21 cellular contexts compared by ENCODE assay signal in genomic region chr16:70744366-70744765, GRCh38. TPM values are rescaled to one million over a fixed set of nuclear protein-coding genes. Genes with fewer than 3 reads are reported as not detected.
DNase-seq lines count a peak whose midpoint lies in the region; ATAC-seq and TF ChIP-seq lines count a peak whose summit lies in the region.
"Had no signal": no experiment of that assay in that cellular context is flagged by ENCODE, and none has a peak within 500 bp of the region (broad histone marks: within the 10 kb centered on the region; RNA-seq: fewer than 3 reads in every experiment).

No MANE protein-coding gene starts in this region.

- ATAC-seq in right cardiac atrium (no peak), Right ventricle myocardium superior (ENCODE audit: poor library complexity) (no peak), right lobe of liver (no peak), gastrocnemius medialis (no peak), HG03432 (IDR thresholded peaks at IDR 0.05; ENCODE audit: unreplicated experiment) (no peak), HG03135 (IDR thresholded peaks at IDR 0.05; ENCODE audit: unreplicated experiment) (no peak)
- ATAC-seq: GM12878 had no signal

- H3K9me3 ChIP-seq in right cardiac atrium (ENCODE audit: control insufficient read depth, low read length) (no peaks in the 10 kb centered on the region), right lobe of liver (no peaks in the 10 kb centered on the region), gastrocnemius medialis (no peaks in the 10 kb centered on the region)

- H3K4me1 ChIP-seq in right cardiac atrium (ENCODE audit: control insufficient read depth, insufficient read depth, low read length) (peaks cover 13% of the 10 kb centered on the region), right lobe of liver (peaks cover 0 to 80% (median 40%) of the 10 kb centered on the region in 4 donors), gastrocnemius medialis (peaks cover 41 to 47% of the 10 kb centered on the region in 2 donors)

- DNase-seq in right cardiac atrium, result peak in 2 of 3 donors; percentile 49 to 54
- DNase-seq in Right ventricle myocardium superior, result no peak
- DNase-seq in right lobe of liver, result no peak
- no peak for DNase-seq in gastrocnemius medialis
- DNase-seq in SIG-M5 treated with dmso at 0.1 percent for 504 hours (lab: John Stamatoyannopoulos, UW; ENCODE audit: unreplicated experiment), result no peak
- DNase-seq: CD4-positive, alpha-beta memory T cell; COR-L47; GDM1; HCEC 1CT; Karpas-422; NCI-H1092; NCI-H1417 treated with DMSO at 0.1 percent for 48 hours; NCI-H1694 treated with DMSO at 0.1 percent for 48 hours; NCI-H2081; NCI-H2227 treated with DMSO at 0.1 percent for 48 hours; NCI-H526 treated with DMSO at 0.1 percent for 48 hours; PC-9; SHP77 had no signal

- H3K36me3 ChIP-seq in right lobe of liver (no peaks in the 10 kb centered on the region), gastrocnemius medialis (no peaks in the 10 kb centered on the region)

- H3K4me3 ChIP-seq in right cardiac atrium (ENCODE audit: low read length) (no peak overlapping the region), right lobe of liver (no peak overlapping the region), gastrocnemius medialis (no peak overlapping the region)
- H3K4me3 ChIP-seq: GM12878, PC-9 had no signal

- H3K27me3 ChIP-seq in right cardiac atrium (ENCODE audit: control insufficient read depth, insufficient read depth) (no peaks in the 10 kb centered on the region), right lobe of liver (no peaks in the 10 kb centered on the region), gastrocnemius medialis (no peaks in the 10 kb centered on the region)

- WGBS in right cardiac atrium, result 95% methylated on average over 9 of the region's 9 CpGs
- 40% methylated on average over 1 of the region's 9 CpGs for WGBS in right lobe of liver (ENCODE audit: insufficient coverage, low coverage, low lambda C conversion rate, missing lambda C conversion rate)

- H3K27ac ChIP-seq in right cardiac atrium (ENCODE audit: low read length) (no peak overlapping the region), right lobe of liver (peak overlapping the region in 2 of 3 donors; percentile 81 to 96), gastrocnemius medialis (peak overlapping the region in 3 of 4 donors; percentile 39 to 47 (median 46))
- H3K27ac ChIP-seq: PC-9 had no signal

- TF ChIP-seq POLR2A in right lobe of liver (IDR thresholded peaks at IDR 0.05) (no peak), gastrocnemius medialis (IDR thresholded peaks at IDR 0.05) (no peak)

- TF ChIP-seq CTCF in right lobe of liver (IDR thresholded peaks at IDR 0.05) (no peak), gastrocnemius medialis (IDR thresholded peaks at IDR 0.05 in 4 of 5, conservative IDR thresholded peaks at IDR 0.05 in 1 of 5) (no peak)

- intact Hi-C loops in right cardiac atrium (cut with DNase I) (no loop called here), Right ventricle myocardium superior (cut with DNase I) (no loop called here), right lobe of liver (cut with DNase I) (no loop called here), gastrocnemius medialis (cut with DNase I; ENCODE audit: low total_unique reads) (no loop called here)

- in situ Hi-C loops in gastrocnemius medialis (cut with MboI; ENCODE audit: low sequenced_read_pairs in 4 of 4), result no loop called here

RNA-seq across cellular contexts. Expression of gene VAC14, which starts 56.6 kb away (rescaled TPM):
- total RNA-seq in right cardiac atrium (10 to 100 TPM; 18.2 to 24.2 (median 23.0) TPM), Right ventricle myocardium superior (17.4 TPM), right lobe of liver (10 to 100 TPM; 14.3 to 40.2 (median 23.4) TPM), gastrocnemius medialis (10 to 100 TPM; 19.8 to 30.9 (median 27.0) TPM)
- 27.4 TPM for polyA plus RNA-seq in right cardiac atrium

RNA-seq across cellular contexts. Expression of gene MTSS2, which starts 58.5 kb away (rescaled TPM):
- total RNA-seq in right cardiac atrium (10 to 100 TPM; 60.4 to 71.2 (median 67.7) TPM), Right ventricle myocardium superior (74.1 TPM), right lobe of liver (100 to 1,000 TPM in 2 of 6 experiments, 10 to 100 TPM in 4; 28.5 to 117 (median 80.2) TPM), gastrocnemius medialis (100 to 1,000 TPM in 1 of 4 donors, 10 to 100 TPM in 3; 42.6 to 160 (median 93.9) TPM)
- 47.5 TPM for polyA plus RNA-seq in right cardiac atrium
- polyA plus RNA-seq: CD4-positive, alpha-beta memory T cell had no signal

Comparison
In these comparisons a context has a peak if more than half of its experiments do, and no peak if none do; other contexts are left out.
1. DNase-seq: peak in right cardiac atrium (2 of 3); none in Right ventricle myocardium superior (single experiment), right lobe of liver (0 of 3), gastrocnemius medialis (0 of 2) and SIG-M5 treated with dmso at 0.1 percent for 504 hours (single experiment).